24 cellular contexts compared by ENCODE assay signal in genomic region chr10:86598151-86598550, GRCh38. TPM values are rescaled to one million over a fixed set of nuclear protein-coding genes. Genes with fewer than 3 reads are reported as not detected.
"Had no signal": no experiment of that assay in that cellular context is flagged by ENCODE, and none has a peak within 500 bp of the region (broad histone marks: within the 10 kb centered on the region; RNA-seq: fewer than 3 reads in every experiment).

No MANE protein-coding gene starts in this region.

- H3K27ac ChIP-seq: epithelial cell of prostate, gastroesophageal sphincter, heart right ventricle, left lung, skin epidermis, thyroid gland had no signal

- H3K27me3 ChIP-seq: gastroesophageal sphincter, heart right ventricle, left lung, thyroid gland had no signal

- H3K4me2 ChIP-seq: SK-N-SH had no signal

- H3K4me3 ChIP-seq: gastroesophageal sphincter, heart right ventricle, left lung, skin epidermis, thyroid gland had no signal

- H3K9ac ChIP-seq: SK-N-SH had no signal

- H3K36me3 ChIP-seq: gastroesophageal sphincter, heart right ventricle, left lung, thyroid gland had no signal

- H3K9me3 ChIP-seq: gastroesophageal sphincter, heart right ventricle, left lung, SK-N-SH, thyroid gland had no signal

- DNase-seq: activated CD4-positive, alpha-beta T cell treated with anti-CD3 and anti-CD28 coated beads, Interleukin-2, amount 10 ng/mL, durations not matched to agents 24 days and 14 days; activated CD4-positive, CD25-positive, alpha-beta regulatory T cell; activated gamma-delta T cell; endodermal cell; heart right ventricle; left lung; nephron progenitor cell; nucleus accumbens; SK-N-SH; stimulated activated CD4-positive, alpha-beta T cell treated with anti-CD3 and anti-CD28 coated beads, Interleukin-4, amount 100 ng/mL, for 4 hours; stimulated activated naive CD4-positive, alpha-beta T cell; T-cell; thyroid gland had no signal

- H3K4me1 ChIP-seq: gastroesophageal sphincter, left lung, thyroid gland had no signal

- ATAC-seq: gastroesophageal sphincter, left lung, T-cell had no signal

RNA-seq across cellular contexts. Expression of gene OPN4, which starts 56.2 kb away (rescaled TPM):
- total RNA-seq: activated CD4-positive, alpha-beta T cell treated with anti-CD3 and anti-CD28 coated beads, Interleukin-2, amount 10 ng/mL, durations not matched to agents 24 days and 14 days; activated CD8-positive, alpha-beta memory T cell treated with anti-CD3 and anti-CD28 coated beads for 36 hours; bronchial epithelial cell; dermis microvascular lymphatic vessel endothelial cell; endodermal cell; fibroblast of lung; gastroesophageal sphincter; kidney epithelial cell; left lung; lung microvascular endothelial cell; mesothelial cell of epicardium; posterior vena cava; T-cell had no signal
- polyA plus RNA-seq: fibroblast of lung had no signal
